9 cellular contexts compared by ENCODE assay signal in the genomic region with DNA sequence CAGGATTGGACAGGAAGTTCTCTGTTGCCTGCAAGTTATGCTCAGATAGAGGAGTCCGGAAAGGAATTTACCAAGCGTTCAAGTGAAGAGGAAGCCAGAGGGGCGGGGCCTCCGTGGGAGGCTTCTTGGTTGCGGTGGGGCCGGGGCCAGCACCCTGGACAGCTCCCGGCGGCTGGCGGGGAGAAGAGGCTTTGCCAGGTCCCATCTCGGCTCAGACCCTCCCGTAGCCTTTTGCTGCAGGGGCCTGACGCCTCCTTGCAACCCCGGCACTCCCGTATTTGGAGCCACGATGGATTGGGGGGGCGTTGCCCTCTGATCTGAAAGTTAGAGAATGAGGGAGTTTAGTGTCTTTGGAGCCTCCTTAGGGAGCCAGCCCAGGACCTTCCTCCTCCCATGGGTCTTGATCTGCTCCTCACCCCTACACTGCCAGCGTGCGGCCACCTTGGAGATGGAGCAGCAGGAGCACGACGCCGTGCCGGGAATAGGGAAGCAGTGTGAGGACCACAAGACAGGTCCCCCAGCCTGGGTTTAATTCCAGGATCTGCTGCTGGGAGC. TPM values are rescaled to one million over a fixed set of nuclear protein-coding genes. Genes with fewer than 3 reads are reported as not detected.
DNase-seq lines count a peak whose midpoint lies in the region; ATAC-seq, FAIRE-seq and TF ChIP-seq lines count a peak whose summit lies in the region.
"Had no signal": no experiment of that assay in that cellular context is flagged by ENCODE, and none has a peak within 500 bp of the region (broad histone marks: within the 10 kb centered on the region; RNA-seq: fewer than 3 reads in every experiment).

No MANE protein-coding gene starts in this region.

- H3K4me3 ChIP-seq in BE2C (ENCODE audit: low read depth, low read length): no peak overlapping the region

- no peaks in the 10 kb centered on the region for H3K9me3 ChIP-seq in BE2C

- no peak for TF ChIP-seq CTCF in BE2C (IDR thresholded peaks at IDR 0.05; ENCODE audit: low read depth, low read length)

- H3K27me3 ChIP-seq in BE2C: peaks cover 6% of the 10 kb centered on the region; the same call in 1 of the 2 replicates

- H3K4me1 ChIP-seq in BE2C: peaks cover 21% of the 10 kb centered on the region

- DNase-seq in GM18507 (ENCODE audit: extremely low spot score, insufficient read length, low read depth): peak; percentile 56
- peak; percentile 25 for DNase-seq in T follicular helper cell (ENCODE audit: low read depth)
- peak; percentile 76 for DNase-seq in amniotic epithelial cell (ENCODE audit: low read depth)
- DNase-seq in iris pigment epithelial cell (ENCODE audit: low read depth): peak; percentile 75
- DNase-seq in stimulated activated CD4-positive, alpha-beta T cell treated with anti-CD3 and anti-CD28 coated beads, Interleukin-1b, Interleukin-23, amount 100 ng/mL, for 48 hours: peak; percentile 64
- no peak for DNase-seq in NCI-H526 treated with DMSO at 0.1 percent for 48 hours (lab: John Stamatoyannopoulos, UW)
- no peak for DNase-seq in BE2C

- H3K36me3 ChIP-seq in BE2C: no peaks in the 10 kb centered on the region

- peak; percentile 26 for FAIRE-seq in GM18507 (lab: Jason Lieb, UNC)
- FAIRE-seq: TTC549 had no signal

- ATAC-seq in HG03103 (IDR thresholded peaks at IDR 0.05; ENCODE audit: low read depth, unreplicated experiment): peak; percentile 67

RNA-seq across cellular contexts. Expression of gene SLC18A3, which starts 3.1 kb away (rescaled TPM):
- polyA plus RNA-seq in BE2C (2012; ENCODE audit: insufficient read depth, insufficient read length, low read depth): 16.5 TPM

RNA-seq across cellular contexts. Expression of gene CHAT, which starts 6.8 kb away (rescaled TPM):
- 0.62 TPM for polyA plus RNA-seq in BE2C (2012; ENCODE audit: insufficient read depth, insufficient read length, low read depth)

Comparison
In these comparisons a context has a peak if more than half of its experiments do, and no peak if none do; other contexts are left out.
1. DNase-seq: peak in GM18507 (single experiment), T follicular helper cell (single experiment), amniotic epithelial cell (single experiment), iris pigment epithelial cell (single experiment) and stimulated activated CD4-positive, alpha-beta T cell treated with anti-CD3 and anti-CD28 coated beads, Interleukin-1b, Interleukin-23, amount 100 ng/mL, for 48 hours (single experiment); none in NCI-H526 treated with DMSO at 0.1 percent for 48 hours (single experiment) and BE2C (single experiment).